Comparison of ENCODE assay signal across 14 cellular contexts in genomic region chr3:124529826-124530571, GRCh38.
DNase-seq lines count a peak whose midpoint lies in the region; ATAC-seq and TF ChIP-seq lines count a peak whose summit lies in the region.
"Had no signal": no experiment of that assay in that cellular context is flagged by ENCODE, and none has a peak within 500 bp of the region (broad histone marks: within the 10 kb centered on the region; RNA-seq: fewer than 3 reads in every experiment).

No MANE protein-coding gene starts in this region.

- ATAC-seq in GM21529 (IDR thresholded peaks at IDR 0.05; ENCODE audit: unreplicated experiment), result no peak
- no peak for ATAC-seq in HG02642 (IDR thresholded peaks at IDR 0.05; ENCODE audit: poor library complexity, unreplicated experiment)
- ATAC-seq: left lung had no signal

- intact Hi-C loops in posterior cingulate gyrus (cut with DNase I), result no loop called here

- in situ Hi-C loops in SK-MEL-5 (cut with HindIII; ENCODE audit: low pct_unique_long_range_greater_than_20kb, low sequenced_read_pairs), result no loop called here

- no peak overlapping the region for H3K27ac Mint-ChIP-seq in activated CD4-positive, alpha-beta memory T cell treated with anti-CD3 and anti-CD28 coated beads, Interleukin-2, amount 10 ng/mL, durations not matched to agents 7 days and 5 days
- H3K27ac Mint-ChIP-seq: CD4-positive, CD25-positive, alpha-beta regulatory T cell had no signal

- DNase-seq in EL, result peak; percentile 4
- DNase-seq in SK-MEL-5 (ENCODE audit: low read depth, low spot score), result peak; percentile 82
- peak; percentile 34 for DNase-seq in fibroblast of mammary gland (ENCODE audit: low read depth)
- DNase-seq in posterior cingulate gyrus, result peak in 6 of 10 donors; percentile 33 to 87 (median 40)
- DNase-seq in activated CD4-positive, alpha-beta memory T cell treated with anti-CD3 and anti-CD28 coated beads, Interleukin-2, amount 10 ng/mL, durations not matched to agents 7 days and 5 days, result no peak
- no peak for DNase-seq in NCI-H345 treated with DMSO at 0.1 percent for 48 hours (lab: John Stamatoyannopoulos, UW; ENCODE audit: unreplicated experiment)
- DNase-seq: activated gamma-delta T cell; CD4-positive, CD25-positive, alpha-beta regulatory T cell; left lung; NCI-H1694 treated with DMSO at 0.1 percent for 48 hours; small intestine had no signal

- H3K27me3 Mint-ChIP-seq in activated CD4-positive, alpha-beta memory T cell treated with anti-CD3 and anti-CD28 coated beads, Interleukin-2, amount 10 ng/mL, durations not matched to agents 7 days and 5 days, result peaks cover 33% of the 10 kb centered on the region

- CTCF ChIA-PET in activated CD4-positive, alpha-beta memory T cell treated with anti-CD3 and anti-CD28 coated beads, Interleukin-2, amount 10 ng/mL, durations not matched to agents 7 days and 5 days (lab: Charles Lee), result no interaction called here

- H3K9me3 Mint-ChIP-seq in activated CD4-positive, alpha-beta memory T cell treated with anti-CD3 and anti-CD28 coated beads, Interleukin-2, amount 10 ng/mL, durations not matched to agents 7 days and 5 days, result no peaks in the 10 kb centered on the region

- H3K4me3 Mint-ChIP-seq in activated CD4-positive, alpha-beta memory T cell treated with anti-CD3 and anti-CD28 coated beads, Interleukin-2, amount 10 ng/mL, durations not matched to agents 7 days and 5 days, result no peak overlapping the region
- H3K4me3 Mint-ChIP-seq: CD4-positive, CD25-positive, alpha-beta regulatory T cell; neural crest cell had no signal

- H3K4me1 Mint-ChIP-seq in activated CD4-positive, alpha-beta memory T cell treated with anti-CD3 and anti-CD28 coated beads, Interleukin-2, amount 10 ng/mL, durations not matched to agents 7 days and 5 days, result no peaks in the 10 kb centered on the region
- H3K4me1 Mint-ChIP-seq: CD4-positive, CD25-positive, alpha-beta regulatory T cell had no signal

- no peak overlapping the region for H3K4me3 ChIP-seq in fibroblast of mammary gland (ENCODE audit: control insufficient read depth, low read depth, low read length)
- H3K4me3 ChIP-seq: left lung had no signal

- POLR2A ChIA-PET in activated CD4-positive, alpha-beta memory T cell treated with anti-CD3 and anti-CD28 coated beads, Interleukin-2, amount 10 ng/mL, durations not matched to agents 7 days and 5 days (lab: Charles Lee), result no interaction called here

- H3K36me3 Mint-ChIP-seq in activated CD4-positive, alpha-beta memory T cell treated with anti-CD3 and anti-CD28 coated beads, Interleukin-2, amount 10 ng/mL, durations not matched to agents 7 days and 5 days (ENCODE audit: low read depth), result no peaks in the 10 kb centered on the region
- H3K36me3 Mint-ChIP-seq: CD4-positive, CD25-positive, alpha-beta regulatory T cell had no signal

- TF ChIP-seq CTCF in fibroblast of mammary gland (conservative IDR thresholded peaks at IDR 0.05; ENCODE audit: control insufficient read depth, insufficient read depth, low read depth, low read length), result no peak

Comparison
In these comparisons a context has a peak if more than half of its experiments do, and no peak if none do; other contexts are left out.
1. DNase-seq: peak in EL (single experiment), SK-MEL-5 (single experiment), fibroblast of mammary gland (single experiment) and posterior cingulate gyrus (6 of 10); none in activated CD4-positive, alpha-beta memory T cell treated with anti-CD3 and anti-CD28 coated beads, Interleukin-2, amount 10 ng/mL, durations not matched to agents 7 days and 5 days (single experiment) and NCI-H345 treated with DMSO at 0.1 percent for 48 hours (single experiment).